In genomic region chr1:113928950-113929749, GRCh38 we compare ENCODE assay signal across 8 cellular contexts. TPM values are rescaled to one million over a fixed set of nuclear protein-coding genes. Genes with fewer than 3 reads are reported as not detected.
DNase-seq lines count a peak whose midpoint lies in the region; ATAC-seq and TF ChIP-seq lines count a peak whose summit lies in the region.

Gene HIPK1, plus strand, starts transcription at chr1:113929324.

- peak in 2 of 6 experiments; percentile 40 to 43 for TF ChIP-seq CTCF in Peyer's patch (IDR thresholded peaks at IDR 0.05)

- no peaks in the 10 kb centered on the region for H3K36me3 ChIP-seq in Peyer's patch
- peaks cover 0 to 21% of the 10 kb centered on the region in 2 donors for H3K36me3 ChIP-seq in muscle layer of duodenum (ENCODE audit: control insufficient read depth in 1 of 2, insufficient read depth in 2 of 2, low read length in 2 of 2)

- peaks cover 0 to 28% (median 9%) of the 10 kb centered on the region in 4 donors for H3K4me1 ChIP-seq in Peyer's patch
- H3K4me1 ChIP-seq in muscle layer of duodenum (ENCODE audit: control insufficient read depth in 1 of 2, insufficient read depth in 2 of 2, low read length in 2 of 2): peaks cover 18 to 33% of the 10 kb centered on the region in 2 donors

- H3K27ac ChIP-seq in Peyer's patch (peak within 1 kb of the TSS; percentile 91 to 97 (median 94)), muscle layer of duodenum (ENCODE audit: low read length) (peak within 1 kb of the TSS; percentile 98)

- H3K4me3 ChIP-seq in Peyer's patch (peak within 1 kb of the TSS; percentile 68 to 98 (median 93)), muscle layer of duodenum (ENCODE audit: low read depth in 1 of 2, low read length in 2 of 2) (peak within 1 kb of the TSS; percentile 84 to 92)

- ATAC-seq in GM21723 (IDR thresholded peaks at IDR 0.05; ENCODE audit: unreplicated experiment): peak; percentile 71
- peak; percentile 92 for ATAC-seq in esophagus mucosa

- H3K9me3 ChIP-seq in Peyer's patch (no peaks in the 10 kb centered on the region), muscle layer of duodenum (ENCODE audit: control insufficient read depth in 1 of 2, low read length in 2 of 2) (no peaks in the 10 kb centered on the region)

- TF ChIP-seq POLR2A in Peyer's patch (IDR thresholded peaks at IDR 0.05): peak; percentile 72 to 76

- H3K27me3 ChIP-seq in Peyer's patch (no peaks in the 10 kb centered on the region), muscle layer of duodenum (ENCODE audit: low read depth, low read length) (no peaks in the 10 kb centered on the region)

- DNase-seq in DMS53 treated with DMSO at 0.1 percent for 48 hours (lab: John Stamatoyannopoulos, UW; ENCODE audit: unreplicated experiment): peak; percentile 88
- peak; percentile 88 for DNase-seq in KG1 (lab: John Stamatoyannopoulos, UW)
- DNase-seq in Peyer's patch: peak; percentile 94 to 97 (median 95)
- DNase-seq in activated T-cell treated with anti-CD3 and anti-CD28 coated beads, Interleukin-2, amount 50 U/mL, for 48 hours: peak; percentile 96
- DNase-seq in stimulated activated CD8-positive, alpha-beta memory T cell treated with anti-CD3 and anti-CD28 coated beads, Interleukin-7, amount 100 ng/mL, for 4 hours (ENCODE audit: low read depth in 2 of 2): peak; percentile 82 to 87

RNA-seq across cellular contexts. Expression of gene HIPK1, which starts in this region (rescaled TPM):
- 10 to 100 TPM; 34.7 to 51.2 (median 42.1) TPM for total RNA-seq in Peyer's patch
- total RNA-seq in esophagus mucosa: 41.6 TPM

Comparison
In these comparisons a context has a peak if more than half of its experiments do, and no peak if none do; other contexts are left out.
1. Peak in every context shown above with its lines: DNase-seq, ATAC-seq, H3K4me3 ChIP-seq and H3K27ac ChIP-seq.